ENCODE assay signal across 5 cellular contexts in the genomic region with DNA sequence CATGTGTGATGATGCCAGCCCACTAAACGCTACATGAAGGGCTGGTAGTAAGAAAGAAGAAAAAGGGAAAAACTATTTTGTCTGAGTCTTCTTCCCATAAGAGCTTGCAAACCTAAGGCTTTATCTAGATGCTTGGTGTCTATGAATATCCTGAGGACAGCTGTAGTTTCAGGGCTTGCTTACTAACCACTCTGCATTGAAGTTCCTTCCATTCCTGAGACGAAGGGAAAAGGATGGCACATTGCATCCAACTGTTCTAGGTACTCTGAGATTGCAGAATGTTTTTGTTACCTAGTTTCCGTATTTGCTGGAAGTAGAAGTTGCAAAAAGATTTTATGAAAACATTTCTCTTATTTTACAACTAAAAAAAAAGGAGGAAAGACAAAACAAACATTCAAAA.
"Had no signal": no experiment of that assay in that cellular context is flagged by ENCODE, and none has a peak within 500 bp of the region (broad histone marks: within the 10 kb centered on the region; RNA-seq: fewer than 3 reads in every experiment).

No MANE protein-coding gene starts in this region.

- H2AFZ ChIP-seq: GM23338 had no signal

- H3K4me2 ChIP-seq: GM23338 had no signal

- DNase-seq: H9, HCEC 1CT, IMR-90 had no signal

- ATAC-seq: GM23338, K562 had no signal

- H3K4me3 ChIP-seq: GM23338, K562 had no signal
